Comparison of ENCODE assay signal across 14 cellular contexts in the genomic region with DNA sequence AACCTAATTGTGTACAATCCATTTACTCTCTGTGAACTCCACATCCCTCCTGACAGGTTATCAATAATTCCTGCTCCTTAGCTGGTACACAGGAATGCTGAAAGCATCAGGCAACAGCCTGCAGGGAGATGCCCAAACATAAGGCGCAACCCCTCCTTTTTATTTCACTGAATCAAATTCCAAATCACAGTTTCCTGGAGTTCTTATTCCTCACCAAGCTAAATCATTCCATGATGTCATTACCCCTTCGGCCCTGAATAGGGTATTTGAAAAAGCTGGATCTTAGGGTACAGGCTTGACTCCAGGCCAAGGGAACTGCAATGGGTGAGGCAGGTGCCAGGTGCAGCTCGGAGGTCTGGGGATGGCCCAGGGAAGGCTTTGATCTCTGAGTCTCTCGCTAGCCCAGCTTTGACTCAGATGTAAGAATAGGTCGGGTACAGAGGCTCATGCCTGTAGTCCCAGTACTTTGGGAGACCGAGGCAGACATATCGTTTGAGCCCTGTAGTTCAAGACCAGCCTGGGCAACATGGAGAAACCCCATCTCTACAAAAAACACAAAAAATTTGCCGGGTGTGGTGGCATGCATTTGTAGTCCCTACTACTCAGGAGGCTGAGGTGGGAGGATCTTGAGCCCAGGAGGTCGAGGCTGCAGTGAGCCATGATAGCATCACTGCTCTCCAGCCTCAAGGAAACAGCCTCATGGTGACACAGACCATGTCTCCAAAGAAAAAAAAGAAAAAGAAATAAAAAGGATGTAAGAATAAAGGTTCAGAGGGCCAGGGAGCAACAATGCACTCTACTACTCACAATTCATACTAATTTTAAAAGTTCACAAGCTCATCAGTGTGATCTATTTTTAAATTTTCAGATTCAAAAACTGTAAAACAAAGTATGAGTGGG. TPM values are rescaled to one million over a fixed set of nuclear protein-coding genes. Genes with fewer than 3 reads are reported as not detected.
DNase-seq lines count a peak whose midpoint lies in the region; ATAC-seq, FAIRE-seq and TF ChIP-seq lines count a peak whose summit lies in the region.
"Had no signal": no experiment of that assay in that cellular context is flagged by ENCODE, and none has a peak within 500 bp of the region (broad histone marks: within the 10 kb centered on the region; RNA-seq: fewer than 3 reads in every experiment).

No MANE protein-coding gene starts in this region.

- peak overlapping the region; percentile 0 for H3K4me3 ChIP-seq in astrocyte (ENCODE audit: insufficient read depth, low read depth, low read length)
- H3K4me3 ChIP-seq in left ventricle myocardium inferior: no peak overlapping the region
- peak overlapping the region; percentile 64 for H3K4me3 ChIP-seq in skeletal muscle satellite cell (ENCODE audit: low read length)
- no peak overlapping the region for H3K4me3 ChIP-seq in endodermal cell (ENCODE audit: low read length)

- peak overlapping the region; percentile 94 for H3K4me2 ChIP-seq in astrocyte (ENCODE audit: low read length)
- peak overlapping the region; percentile 87 for H3K4me2 ChIP-seq in skeletal muscle satellite cell (ENCODE audit: low read length)

- no peaks in the 10 kb centered on the region for H3K9me3 Mint-ChIP-seq in HFFc6
- peaks cover 3% of the 10 kb centered on the region for H3K9me3 Mint-ChIP-seq in astrocyte (ENCODE audit: unreplicated experiment)
- no peaks in the 10 kb centered on the region for H3K9me3 Mint-ChIP-seq in endodermal cell
- H3K9me3 Mint-ChIP-seq in activated CD4-positive, alpha-beta memory T cell treated with anti-CD3 and anti-CD28 coated beads, Interleukin-2, amount 10 ng/mL, durations not matched to agents 7 days and 5 days: no peaks in the 10 kb centered on the region
- H3K9me3 Mint-ChIP-seq: activated CD4-positive, alpha-beta T cell treated with anti-CD3 and anti-CD28 coated beads, Interleukin-2, amount 10 ng/mL, durations not matched to agents 7 days and 5 days; activated naive CD4-positive, alpha-beta T cell treated with anti-CD3 and anti-CD28 coated beads, Interleukin-2, amount 10 ng/mL, durations not matched to agents 7 days and 5 days; naive thymus-derived CD8-positive, alpha-beta T cell had no signal

- no peak for ATAC-seq in GM18870 (IDR thresholded peaks at IDR 0.05; ENCODE audit: unreplicated experiment)
- ATAC-seq: naive thymus-derived CD8-positive, alpha-beta T cell had no signal

- CTCF ChIA-PET in activated CD4-positive, alpha-beta memory T cell treated with anti-CD3 and anti-CD28 coated beads, Interleukin-2, amount 10 ng/mL, durations not matched to agents 7 days and 5 days (lab: Charles Lee): interaction anchor here (0.7 kb wide), 1 partner anchor 364 kb away, joined by 4 read pairs; no protein-coding TSS in a partner anchor

- no peaks in the 10 kb centered on the region for H3K27me3 ChIP-seq in astrocyte (ENCODE audit: insufficient read depth, low read length)
- H3K27me3 ChIP-seq in left ventricle myocardium inferior (ENCODE audit: low read depth): no peaks in the 10 kb centered on the region
- H3K27me3 ChIP-seq in skeletal muscle satellite cell (ENCODE audit: control insufficient read depth, insufficient read depth, low read length): no peaks in the 10 kb centered on the region
- H3K27me3 ChIP-seq in endodermal cell (ENCODE audit: control insufficient read depth, insufficient read depth, low read length, poor library complexity, severe bottlenecking): no peaks in the 10 kb centered on the region

- POLR2A ChIA-PET in activated CD4-positive, alpha-beta memory T cell treated with anti-CD3 and anti-CD28 coated beads, Interleukin-2, amount 10 ng/mL, durations not matched to agents 7 days and 5 days (lab: Charles Lee): no interaction called here

- TF ChIP-seq CTCF in HFFc6 (IDR thresholded peaks at IDR 0.05) (no peak), astrocyte (IDR thresholded peaks at IDR 0.05; ENCODE audit: insufficient read depth, low read depth, low read length) (no peak), left ventricle myocardium inferior (IDR thresholded peaks at IDR 0.05; ENCODE audit: borderline replicate concordance) (no peak), endodermal cell (conservative IDR thresholded peaks at IDR 0.05) (no peak)

- peak overlapping the region; percentile 99 for H3K27ac ChIP-seq in astrocyte (ENCODE audit: low read depth, low read length)
- H3K27ac ChIP-seq in left ventricle myocardium inferior (replicated peaks): peak overlapping the region; percentile 85
- no peak overlapping the region for H3K27ac ChIP-seq in endodermal cell (ENCODE audit: low read depth, low read length)

- H3K36me3 ChIP-seq in astrocyte (ENCODE audit: insufficient read depth, low read length) (peaks cover 57% of the 10 kb centered on the region), left ventricle myocardium inferior (peaks cover 5% of the 10 kb centered on the region), skeletal muscle satellite cell (ENCODE audit: insufficient read depth, low read length) (peaks cover 85% of the 10 kb centered on the region), endodermal cell (ENCODE audit: control insufficient read depth, insufficient read depth, low read length) (peaks cover 18% of the 10 kb centered on the region)

- H3K9me3 ChIP-seq in astrocyte (ENCODE audit: insufficient read depth, low read depth, low read length) (no peaks in the 10 kb centered on the region), left ventricle myocardium inferior (replicated peaks) (no peaks in the 10 kb centered on the region), skeletal muscle satellite cell (replicated peaks; ENCODE audit: low read length) (no peaks in the 10 kb centered on the region), endodermal cell (ENCODE audit: control insufficient read depth, low read length) (no peaks in the 10 kb centered on the region)

- peaks cover 76% of the 10 kb centered on the region for H4K20me1 ChIP-seq in astrocyte (ENCODE audit: insufficient read depth, low read length)

- H3K4me1 Mint-ChIP-seq in HFFc6 (ENCODE audit: low read depth) (peaks cover 99% of the 10 kb centered on the region), astrocyte (ENCODE audit: low read depth, unreplicated experiment) (peaks cover 43% of the 10 kb centered on the region), endodermal cell (no peaks in the 10 kb centered on the region)
- no peaks in the 10 kb centered on the region for H3K4me1 Mint-ChIP-seq in activated CD4-positive, alpha-beta memory T cell treated with anti-CD3 and anti-CD28 coated beads, Interleukin-2, amount 10 ng/mL, durations not matched to agents 7 days and 5 days
- H3K4me1 Mint-ChIP-seq: activated CD4-positive, alpha-beta T cell treated with anti-CD3 and anti-CD28 coated beads, Interleukin-2, amount 10 ng/mL, durations not matched to agents 7 days and 5 days; activated naive CD4-positive, alpha-beta T cell treated with anti-CD3 and anti-CD28 coated beads, Interleukin-2, amount 10 ng/mL, durations not matched to agents 7 days and 5 days; naive thymus-derived CD8-positive, alpha-beta T cell had no signal

- peaks cover 100% of the 10 kb centered on the region for H3K79me2 ChIP-seq in astrocyte (ENCODE audit: insufficient read depth, low read length)

- H3K27me3 Mint-ChIP-seq in HFFc6 (ENCODE audit: insufficient read depth) (peaks cover 5% of the 10 kb centered on the region), astrocyte (ENCODE audit: low read depth, unreplicated experiment) (no peaks in the 10 kb centered on the region), endodermal cell (ENCODE audit: insufficient read depth) (peaks cover 2% of the 10 kb centered on the region)
- peaks cover 13% of the 10 kb centered on the region for H3K27me3 Mint-ChIP-seq in activated CD4-positive, alpha-beta memory T cell treated with anti-CD3 and anti-CD28 coated beads, Interleukin-2, amount 10 ng/mL, durations not matched to agents 7 days and 5 days
- H3K27me3 Mint-ChIP-seq: activated CD4-positive, alpha-beta T cell treated with anti-CD3 and anti-CD28 coated beads, Interleukin-2, amount 10 ng/mL, durations not matched to agents 7 days and 5 days had no signal

- DNase-seq in HFFc6 (no peak), astrocyte (ENCODE audit: low read depth) (no peak), left ventricle myocardium inferior (no peak), endodermal cell (no peak), DMS79 (lab: John Stamatoyannopoulos, UW) (no peak)
- DNase-seq in activated CD4-positive, alpha-beta memory T cell treated with anti-CD3 and anti-CD28 coated beads, Interleukin-2, amount 10 ng/mL, durations not matched to agents 7 days and 5 days: no peak
- DNase-seq: activated CD4-positive, alpha-beta T cell treated with anti-CD3 and anti-CD28 coated beads, Interleukin-2, amount 10 ng/mL, durations not matched to agents 7 days and 5 days; activated naive CD4-positive, alpha-beta T cell treated with anti-CD3 and anti-CD28 coated beads, Interleukin-2, amount 10 ng/mL, durations not matched to agents 7 days and 5 days; AML-193; GF-D8; naive thymus-derived CD8-positive, alpha-beta T cell; NCI-H1930 had no signal

- H3K4me1 ChIP-seq in astrocyte (ENCODE audit: insufficient read depth, low read length) (peaks cover 87% of the 10 kb centered on the region), left ventricle myocardium inferior (peaks cover 97% of the 10 kb centered on the region), skeletal muscle satellite cell (ENCODE audit: control insufficient read depth, insufficient read depth, low read length) (peaks cover 92% of the 10 kb centered on the region), endodermal cell (ENCODE audit: control insufficient read depth, insufficient read depth, low read length) (no peaks in the 10 kb centered on the region)

- intact Hi-C loops in left ventricle myocardium inferior (cut with micrococcal nuclease): no loop called here

- H3K4me3 Mint-ChIP-seq in HFFc6 (peak overlapping the region; percentile 79), astrocyte (ENCODE audit: unreplicated experiment) (no peak overlapping the region), endodermal cell (no peak overlapping the region)
- no peak overlapping the region for H3K4me3 Mint-ChIP-seq in activated CD4-positive, alpha-beta memory T cell treated with anti-CD3 and anti-CD28 coated beads, Interleukin-2, amount 10 ng/mL, durations not matched to agents 7 days and 5 days
- H3K4me3 Mint-ChIP-seq: activated CD4-positive, alpha-beta T cell treated with anti-CD3 and anti-CD28 coated beads, Interleukin-2, amount 10 ng/mL, durations not matched to agents 7 days and 5 days; activated naive CD4-positive, alpha-beta T cell treated with anti-CD3 and anti-CD28 coated beads, Interleukin-2, amount 10 ng/mL, durations not matched to agents 7 days and 5 days; naive thymus-derived CD8-positive, alpha-beta T cell had no signal

- H3K36me3 Mint-ChIP-seq in HFFc6 (ENCODE audit: low read depth) (peaks cover 84% of the 10 kb centered on the region), astrocyte (ENCODE audit: low read depth, unreplicated experiment) (peaks cover 41% of the 10 kb centered on the region), endodermal cell (ENCODE audit: low read depth) (peaks cover 12% of the 10 kb centered on the region)
- H3K36me3 Mint-ChIP-seq in activated CD4-positive, alpha-beta memory T cell treated with anti-CD3 and anti-CD28 coated beads, Interleukin-2, amount 10 ng/mL, durations not matched to agents 7 days and 5 days (ENCODE audit: low read depth): no peaks in the 10 kb centered on the region
- H3K36me3 Mint-ChIP-seq: activated naive CD4-positive, alpha-beta T cell treated with anti-CD3 and anti-CD28 coated beads, Interleukin-2, amount 10 ng/mL, durations not matched to agents 7 days and 5 days; naive thymus-derived CD8-positive, alpha-beta T cell had no signal

- 94 to 96% methylated on average over 5 to 9 of the region's 9 CpGs for WGBS in endodermal cell (ENCODE audit: insufficient coverage in 1 of 2, insufficient read length in 1 of 2), 2 experiments

- FAIRE-seq in astrocyte (lab: Jason Lieb, UNC): no peak

- H3K27ac Mint-ChIP-seq in HFFc6 (peak overlapping the region; percentile 84), astrocyte (ENCODE audit: unreplicated experiment) (no peak overlapping the region), endodermal cell (no peak overlapping the region)
- no peak overlapping the region for H3K27ac Mint-ChIP-seq in activated CD4-positive, alpha-beta memory T cell treated with anti-CD3 and anti-CD28 coated beads, Interleukin-2, amount 10 ng/mL, durations not matched to agents 7 days and 5 days
- H3K27ac Mint-ChIP-seq: activated CD4-positive, alpha-beta T cell treated with anti-CD3 and anti-CD28 coated beads, Interleukin-2, amount 10 ng/mL, durations not matched to agents 7 days and 5 days had no signal

- H3K9ac ChIP-seq in astrocyte (ENCODE audit: low read length) (peak overlapping the region; percentile 100), skeletal muscle satellite cell (ENCODE audit: low read depth, low read length) (peak overlapping the region; percentile 100), endodermal cell (ENCODE audit: extremely low read depth, low read length, poor library complexity, severe bottlenecking) (no peak overlapping the region)

- H2AFZ ChIP-seq in astrocyte (ENCODE audit: low read depth, low read length): no peak overlapping the region

RNA-seq across cellular contexts. Expression of a gene that starts 6.8 kb away (rescaled TPM):
- 100 to 1,000 TPM; 211 to 281 (median 243) TPM for total RNA-seq in HFFc6 (2021; fragmentation: NEBNext Ultra II Directional; extraction: Animal tissue kit (Norgen Biotek cat#: 25700))
- 104 and 115 TPM in 2 replicates for total RNA-seq in astrocyte
- 2,742 TPM for total RNA-seq in left ventricle myocardium inferior
- total RNA-seq in skeletal muscle satellite cell (2012; rRNA removed): 117 and 154 TPM in 2 replicates
- total RNA-seq in endodermal cell: 10 to 100 TPM; 11.1 to 11.4 TPM
- polyA plus RNA-seq in endodermal cell (2013, experiment 1 of 2): 11.0 TPM
- 10.8 TPM for polyA plus RNA-seq in endodermal cell (2013, experiment 2 of 2)
- total RNA-seq in activated CD4-positive, alpha-beta memory T cell treated with anti-CD3 and anti-CD28 coated beads, Interleukin-2, amount 10 ng/mL, durations not matched to agents 7 days and 5 days: 1 to 10 TPM; 3.0 to 3.1 TPM
- total RNA-seq: naive thymus-derived CD8-positive, alpha-beta T cell had no signal

RNA-seq across cellular contexts. Expression of a gene that starts 54.7 kb away (rescaled TPM):
- total RNA-seq in HFFc6 (2021; fragmentation: NEBNext Ultra II Directional; extraction: Animal tissue kit (Norgen Biotek cat#: 25700)): 10 to 100 TPM; 17.7 to 25.4 (median 20.0) TPM
- total RNA-seq in astrocyte (21.6 and 22.6 TPM in 2 replicates), left ventricle myocardium inferior (22.7 TPM), endodermal cell (10 to 100 TPM; 18.1 to 22.2 TPM)
- 14.0 and 16.5 TPM in 2 replicates for total RNA-seq in skeletal muscle satellite cell (2012; rRNA removed)
- polyA plus RNA-seq in endodermal cell (2013, experiment 1 of 2): 20.8 TPM
- polyA plus RNA-seq in endodermal cell (2013, experiment 2 of 2): 22.3 TPM
- 10 to 100 TPM; 22.0 to 23.5 TPM for total RNA-seq in activated CD4-positive, alpha-beta memory T cell treated with anti-CD3 and anti-CD28 coated beads, Interleukin-2, amount 10 ng/mL, durations not matched to agents 7 days and 5 days

Comparison
In these comparisons a context has a peak if more than half of its experiments do, and no peak if none do; other contexts are left out.
1. H3K4me3 ChIP-seq: peak in astrocyte (single experiment) and skeletal muscle satellite cell (single experiment); none in left ventricle myocardium inferior (single experiment) and endodermal cell (single experiment).